In genomic region chr16:30354423-30355143, GRCh38 we compare ENCODE assay signal across 8 cellular contexts. TPM values are rescaled to one million over a fixed set of nuclear protein-coding genes. Genes with fewer than 3 reads are reported as not detected.
DNase-seq lines count a peak whose midpoint lies in the region; ATAC-seq and TF ChIP-seq lines count a peak whose summit lies in the region.

No MANE protein-coding gene starts in this region.

- H3K36me3 ChIP-seq in OCI-LY7 (ENCODE audit: insufficient read depth, low read length), result peaks cover 78% of the 10 kb centered on the region
- peaks cover 2% of the 10 kb centered on the region for H3K36me3 ChIP-seq in endocrine pancreas (ENCODE audit: control insufficient read depth, insufficient read depth, low read length)

- H3K4me1 Mint-ChIP-seq in naive thymus-derived CD8-positive, alpha-beta T cell, result peaks cover 20 to 47% (median 42%) of the 10 kb centered on the region in 4 donors

- H3K4me1 ChIP-seq in OCI-LY7 (ENCODE audit: insufficient read depth, low read length, poor library complexity, severe bottlenecking) (peaks cover 69% of the 10 kb centered on the region), endocrine pancreas (ENCODE audit: control insufficient read depth, insufficient read depth, low read length) (no peaks in the 10 kb centered on the region)

- no peaks in the 10 kb centered on the region for H3K9me3 ChIP-seq in OCI-LY7 (ENCODE audit: low read length)
- H3K9me3 ChIP-seq in endocrine pancreas (ENCODE audit: control insufficient read depth, low read length), result no peaks in the 10 kb centered on the region

- no peaks in the 10 kb centered on the region for H3K27me3 Mint-ChIP-seq in naive thymus-derived CD8-positive, alpha-beta T cell

- H3K4me3 Mint-ChIP-seq in naive thymus-derived CD8-positive, alpha-beta T cell, result peak overlapping the region; percentile 89 to 99 (median 95)

- peak; percentile 4 for ATAC-seq in GM19452 (IDR thresholded peaks at IDR 0.05; ENCODE audit: unreplicated experiment)
- ATAC-seq in naive thymus-derived CD8-positive, alpha-beta T cell, result peak; percentile 46 to 56

- DNase-seq in AG04449 (ENCODE audit: low read depth, low spot score) (no peak), OCI-LY7 (ENCODE audit: low spot score) (peak; percentile 19), dedifferentiated amniotic fluid mesenchymal stem cell (ENCODE audit: extremely low spot score) (no peak), NCI-H128 (lab: John Stamatoyannopoulos, UW; ENCODE audit: unreplicated experiment) (no peak), glomerular visceral epithelial cell (ENCODE audit: extremely low spot score) (no peak)
- DNase-seq in naive thymus-derived CD8-positive, alpha-beta T cell, result no peak

- no peaks in the 10 kb centered on the region for H3K9me3 Mint-ChIP-seq in naive thymus-derived CD8-positive, alpha-beta T cell

- no peaks in the 10 kb centered on the region for H3K27me3 ChIP-seq in endocrine pancreas (ENCODE audit: control insufficient read depth, insufficient read depth, low read length)

- H3K79me2 ChIP-seq in OCI-LY7 (ENCODE audit: insufficient read depth, low read depth, low read length), result peaks cover 37% of the 10 kb centered on the region

- CTCF ChIA-PET in AG04449 (lab: Yijun Ruan, JAX) (interaction anchor here (0.9 to 2.7 kb wide), 5 partner anchors 14 to 55 kb away, joined by 3 to 14 read pairs (median 4); partner anchors contain the start of genes TBC1D10B and ZNF48), OCI-LY7 (lab: Charles Lee; ENCODE audit: unreplicated experiment) (interaction anchor here (0.9 to 1.1 kb wide), 2 partner anchors 12 to 16 kb away, joined by 3 to 4 read pairs; partner anchors contain the start of gene TBC1D10B)

- H4K20me1 ChIP-seq in OCI-LY7 (ENCODE audit: insufficient read depth, low read length), result no peaks in the 10 kb centered on the region

- peak overlapping the region; percentile 97 for H3K4me3 ChIP-seq in AG04449 (ENCODE audit: low read depth, low read length)
- peak overlapping the region; percentile 98 for H3K4me3 ChIP-seq in OCI-LY7 (ENCODE audit: low read depth, low read length, poor library complexity, severe bottlenecking)
- peak overlapping the region; percentile 48 for H3K4me3 ChIP-seq in endocrine pancreas (ENCODE audit: control insufficient read depth, insufficient read depth, low read length)

- BruUV-seq in OCI-LY7 (replicated peaks; lab: Mats Ljungman, UMichigan), result no TSS peak

- peak overlapping the region; percentile 76 for H3K27ac ChIP-seq in OCI-LY7 (ENCODE audit: low read depth, low read length, poor library complexity, severe bottlenecking)

- POLR2A ChIA-PET in AG04449 (lab: Yijun Ruan, JAX), result interaction anchor here (0.6 to 2.5 kb wide), 5 partner anchors 11 to 204 kb away, joined by 3 to 12 read pairs (median 3); partner anchors contain the start of gene TBC1D10B
- POLR2A ChIA-PET in OCI-LY7 (lab: Charles Lee), result interaction anchor here (0.7 to 3.2 kb wide), 6 partner anchors 9 to 28 kb away, joined by 3 to 18 read pairs (median 5); partner anchors contain the start of gene SEPTIN1
- POLR2A ChIA-PET in naive thymus-derived CD8-positive, alpha-beta T cell (lab: Charles Lee), result interaction anchor here (0.6 to 4.7 kb wide), 16 partner anchors 10 to 909 kb away, joined by 3 to 48 read pairs (median 4); partner anchors contain the start of genes CORO1A, SEPTIN1, TBC1D10B and ZNF48

- peak overlapping the region; percentile 33 for H2AFZ ChIP-seq in OCI-LY7 (ENCODE audit: low read length)

- TF ChIP-seq CTCF in AG04449 (IDR thresholded peaks at IDR 0.05; ENCODE audit: insufficient read depth, low read length, missing control alignments), result no peak
- TF ChIP-seq CTCF in OCI-LY7 (conservative IDR thresholded peaks at IDR 0.05; ENCODE audit: low read length), result no peak

- peaks cover 0 to 56% (median 0%) of the 10 kb centered on the region in 3 donors for H3K36me3 Mint-ChIP-seq in naive thymus-derived CD8-positive, alpha-beta T cell

- peak overlapping the region; percentile 85 for H3K9ac ChIP-seq in endocrine pancreas (ENCODE audit: control insufficient read depth, insufficient read depth, low read length)

- no peaks in the 10 kb centered on the region for H3K9me2 ChIP-seq in OCI-LY7 (ENCODE audit: insufficient read depth, low read length)

- intact Hi-C loops in OCI-LY7 (cut with micrococcal nuclease; ENCODE audit: unreplicated experiment), result loop anchor here (10.0 kb wide), 1 partner anchor 290 kb away; the partner anchor contains the start of gene ALDOA

- peak overlapping the region; percentile 99 for H3K4me2 ChIP-seq in OCI-LY7 (ENCODE audit: low read length)

- H3K27ac Mint-ChIP-seq in naive thymus-derived CD8-positive, alpha-beta T cell, result peak overlapping the region; percentile 95 to 99 (median 98)

RNA-seq across cellular contexts. Expression of gene CD2BP2, which starts 0.5 kb away (rescaled TPM):
- 69.2 and 94.7 TPM in 2 replicates for total RNA-seq in OCI-LY7 (2014; rRNA removed; shearing (Covaris generic))
- 87.8 and 111 TPM in 2 replicates for total RNA-seq in OCI-LY7 (2022)
- 10 to 100 TPM; 62.9 to 66.8 TPM for total RNA-seq in naive thymus-derived CD8-positive, alpha-beta T cell
- polyA plus RNA-seq in naive thymus-derived CD8-positive, alpha-beta T cell, result 10 to 100 TPM; 20.6 to 21.9 (median 21.7) TPM

RNA-seq across cellular contexts. Expression of gene TBC1D10B, which starts 15.7 kb away (rescaled TPM):
- total RNA-seq in OCI-LY7 (2014; rRNA removed; shearing (Covaris generic)), result 38.6 and 44.9 TPM in 2 replicates
- 74.8 and 78.6 TPM in 2 replicates for total RNA-seq in OCI-LY7 (2022)
- 10 to 100 TPM; 32.9 to 36.9 TPM for total RNA-seq in naive thymus-derived CD8-positive, alpha-beta T cell
- 10 to 100 TPM in 1 of 3 donors, 1 to 10 TPM in 2; 6.6 to 10.5 (median 7.3) TPM for polyA plus RNA-seq in naive thymus-derived CD8-positive, alpha-beta T cell

RNA-seq across cellular contexts. Expression of gene MYL11, which starts 20.0 kb away (rescaled TPM):
- 3.2 and 3.3 TPM in 2 replicates for total RNA-seq in OCI-LY7 (2014; rRNA removed; shearing (Covaris generic))
- total RNA-seq in OCI-LY7 (2022), result 1.7 and 3.9 TPM in 2 replicates
- 1 to 10 TPM in 1 of 2 experiments, not detected in 1; 1.9 TPM for total RNA-seq in naive thymus-derived CD8-positive, alpha-beta T cell
- polyA plus RNA-seq in naive thymus-derived CD8-positive, alpha-beta T cell, result 1 to 10 TPM in 2 of 3 donors, not detected in 1; 1.1 to 4.2 TPM

RNA-seq across cellular contexts. Expression of gene SEPTIN1, which starts 27.8 kb away (rescaled TPM):
- 126 and 133 TPM in 2 replicates for total RNA-seq in OCI-LY7 (2014; rRNA removed; shearing (Covaris generic))
- 171 and 181 TPM in 2 replicates for total RNA-seq in OCI-LY7 (2022)
- 100 to 1,000 TPM; 216 to 222 TPM for total RNA-seq in naive thymus-derived CD8-positive, alpha-beta T cell
- 100 to 1,000 TPM; 178 to 249 (median 242) TPM for polyA plus RNA-seq in naive thymus-derived CD8-positive, alpha-beta T cell

RNA-seq across cellular contexts. Expression of gene ZNF48, which starts 40.6 kb away (rescaled TPM):
- total RNA-seq in OCI-LY7 (2014; rRNA removed; shearing (Covaris generic)), result 15.7 and 18.8 TPM in 2 replicates
- 16.4 and 17.3 TPM in 2 replicates for total RNA-seq in OCI-LY7 (2022)
- 10 to 100 TPM; 12.7 to 14.3 TPM for total RNA-seq in naive thymus-derived CD8-positive, alpha-beta T cell
- 10 to 100 TPM in 1 of 3 donors, 1 to 10 TPM in 2; 6.1 to 11.7 (median 7.5) TPM for polyA plus RNA-seq in naive thymus-derived CD8-positive, alpha-beta T cell

Comparison
In these comparisons a context has a peak if more than half of its experiments do, and no peak if none do; other contexts are left out.
1. H3K4me3 ChIP-seq: peak in every context shown above with its lines; median percentile 98 in OCI-LY7; 97 in AG04449; 48 in endocrine pancreas.